Comparison of ENCODE assay signal across 10 cellular contexts in genomic region chr6:31825553-31825952, GRCh38. TPM values are rescaled to one million over a fixed set of nuclear protein-coding genes. Genes with fewer than 3 reads are reported as not detected.
DNase-seq lines count a peak whose midpoint lies in the region; ATAC-seq and TF ChIP-seq lines count a peak whose summit lies in the region.
"Had no signal": no experiment of that assay in that cellular context is flagged by ENCODE, and none has a peak within 500 bp of the region (broad histone marks: within the 10 kb centered on the region; RNA-seq: fewer than 3 reads in every experiment).

No MANE protein-coding gene starts in this region.

- no peaks in the 10 kb centered on the region for H3K9me3 ChIP-seq in HAP-1

- H3K4me1 Mint-ChIP-seq in IgD-negative memory B cell = peaks cover 23 to 31% (median 30%) of the 10 kb centered on the region in 3 donors
- H3K4me1 Mint-ChIP-seq in activated T-helper 2 cell treated with anti-CD3 and anti-CD28 coated beads, Interferon-gamma antibody, Interleukin-2, Interleukin-4, amounts not matched to agents 10 μg/mL and 5 μg/mL and 100 μg/mL, durations not matched to agents 14 hours and 24 hours and 36 hours (ENCODE audit: low read depth) = peaks cover 35% of the 10 kb centered on the region
- H3K4me1 Mint-ChIP-seq in immature natural killer cell = peaks cover 51 to 58% of the 10 kb centered on the region in 2 donors
- peaks cover 56% of the 10 kb centered on the region for H3K4me1 Mint-ChIP-seq in stimulated activated memory B cell treated with anti-CD40 and anti-IgM and Interleukin-4, amounts not matched to agents 10 μg/mL and 1 μg/mL and 100 μg/mL, for 72 hours

- H3K27ac Mint-ChIP-seq in IgD-negative memory B cell (peak overlapping the region in 2 of 3 donors; percentile 81 to 93), immature natural killer cell (peak overlapping the region in 5 of 6 donors; percentile 50 to 97 (median 73))
- peak overlapping the region; percentile 95 for H3K27ac Mint-ChIP-seq in activated T-helper 2 cell treated with anti-CD3 and anti-CD28 coated beads, Interferon-gamma antibody, Interleukin-2, Interleukin-4, amounts not matched to agents 10 μg/mL and 5 μg/mL and 100 μg/mL, durations not matched to agents 14 hours and 24 hours and 36 hours
- peak overlapping the region; percentile 93 for H3K27ac Mint-ChIP-seq in stimulated activated memory B cell treated with anti-CD40 and anti-IgM and Interleukin-4, amounts not matched to agents 10 μg/mL and 1 μg/mL and 100 μg/mL, for 72 hours

- H3K4me3 Mint-ChIP-seq in IgD-negative memory B cell (peak overlapping the region; percentile 92 to 99 (median 96)), immature natural killer cell (peak overlapping the region in 4 of 5 donors; percentile 46 to 94 (median 94))
- peak overlapping the region; percentile 85 for H3K4me3 Mint-ChIP-seq in activated T-helper 2 cell treated with anti-CD3 and anti-CD28 coated beads, Interferon-gamma antibody, Interleukin-2, Interleukin-4, amounts not matched to agents 10 μg/mL and 5 μg/mL and 100 μg/mL, durations not matched to agents 14 hours and 24 hours and 36 hours (ENCODE audit: low read depth)
- peak overlapping the region; percentile 12 for H3K4me3 Mint-ChIP-seq in stimulated activated memory B cell treated with anti-CD40 and anti-IgM and Interleukin-4, amounts not matched to agents 10 μg/mL and 1 μg/mL and 100 μg/mL, for 72 hours

- no peaks in the 10 kb centered on the region for H3K36me3 Mint-ChIP-seq in IgD-negative memory B cell
- H3K36me3 Mint-ChIP-seq in activated T-helper 2 cell treated with anti-CD3 and anti-CD28 coated beads, Interferon-gamma antibody, Interleukin-2, Interleukin-4, amounts not matched to agents 10 μg/mL and 5 μg/mL and 100 μg/mL, durations not matched to agents 14 hours and 24 hours and 36 hours (ENCODE audit: low read depth) = peaks cover 10% of the 10 kb centered on the region
- no peaks in the 10 kb centered on the region for H3K36me3 Mint-ChIP-seq in immature natural killer cell
- no peaks in the 10 kb centered on the region for H3K36me3 Mint-ChIP-seq in stimulated activated memory B cell treated with anti-CD40 and anti-IgM and Interleukin-4, amounts not matched to agents 10 μg/mL and 1 μg/mL and 100 μg/mL, for 72 hours

- no peak for TF ChIP-seq POLR2A in GM18505 (IDR thresholded peaks at IDR 0.05; ENCODE audit: borderline replicate concordance, extremely low read depth, insufficient read depth, insufficient read length)

- intact Hi-C loops in activated T-helper 2 cell treated with anti-CD3 and anti-CD28 coated beads, Interferon-gamma antibody, Interleukin-2, Interleukin-4, amounts not matched to agents 10 μg/mL and 5 μg/mL and 100 μg/mL, durations not matched to agents 14 hours and 24 hours and 36 hours (cut with micrococcal nuclease) = loop anchor here (10.0 kb wide), 1 partner anchor 251 kb away; the partner anchor contains the start of genes LTA and TNF

- no peak overlapping the region for H3K4me3 ChIP-seq in HAP-1

- H3K27me3 ChIP-seq in HAP-1 (ENCODE audit: low read depth) = no peaks in the 10 kb centered on the region

- H3K4me1 ChIP-seq in HAP-1 = peaks cover 43% of the 10 kb centered on the region

- H3K36me3 ChIP-seq in HAP-1 (replicated peaks) = peaks cover 3% of the 10 kb centered on the region

- in situ Hi-C loops in HAP-1 (cut with MboI; ENCODE audit: low sequenced_read_pairs) = no loop called here

- H3K27me3 Mint-ChIP-seq in IgD-negative memory B cell (no peaks in the 10 kb centered on the region), immature natural killer cell (ENCODE audit: low read depth in 3 of 3) (peaks cover 0 to 5% (median 3%) of the 10 kb centered on the region in 3 donors)
- H3K27me3 Mint-ChIP-seq in activated T-helper 2 cell treated with anti-CD3 and anti-CD28 coated beads, Interferon-gamma antibody, Interleukin-2, Interleukin-4, amounts not matched to agents 10 μg/mL and 5 μg/mL and 100 μg/mL, durations not matched to agents 14 hours and 24 hours and 36 hours (ENCODE audit: low read depth) = no peaks in the 10 kb centered on the region
- H3K27me3 Mint-ChIP-seq in stimulated activated memory B cell treated with anti-CD40 and anti-IgM and Interleukin-4, amounts not matched to agents 10 μg/mL and 1 μg/mL and 100 μg/mL, for 72 hours = no peaks in the 10 kb centered on the region

- ATAC-seq in stimulated activated memory B cell treated with anti-CD40 and anti-IgM and Interleukin-4, amounts not matched to agents 10 μg/mL and 1 μg/mL and 100 μg/mL, for 72 hours = no peak
- no peak for ATAC-seq in GM18505 (IDR thresholded peaks at IDR 0.05; ENCODE audit: unreplicated experiment)

- no peak for DNase-seq in activated T-helper 2 cell treated with anti-CD3 and anti-CD28 coated beads, Interferon-gamma antibody, Interleukin-2, Interleukin-4, amounts not matched to agents 10 μg/mL and 5 μg/mL and 100 μg/mL, durations not matched to agents 14 hours and 24 hours and 36 hours (ENCODE audit: low spot score)
- no peak for DNase-seq in immature natural killer cell
- no peak for DNase-seq in HAP-1 (ENCODE audit: low spot score in 2 of 2)
- no peak for DNase-seq in DMS79 (lab: John Stamatoyannopoulos, UW)
- DNase-seq: activated CD4-positive, alpha-beta T cell treated with anti-CD3 and anti-CD28 coated beads, Interleukin-2, amount 50 U/mL, for 48 hours; effector CD4-positive, alpha-beta T cell; GOT3 had no signal

- no peaks in the 10 kb centered on the region for H3K9me3 Mint-ChIP-seq in IgD-negative memory B cell
- H3K9me3 Mint-ChIP-seq in activated T-helper 2 cell treated with anti-CD3 and anti-CD28 coated beads, Interferon-gamma antibody, Interleukin-2, Interleukin-4, amounts not matched to agents 10 μg/mL and 5 μg/mL and 100 μg/mL, durations not matched to agents 14 hours and 24 hours and 36 hours = no peaks in the 10 kb centered on the region
- H3K9me3 Mint-ChIP-seq in immature natural killer cell = no peaks in the 10 kb centered on the region
- no peaks in the 10 kb centered on the region for H3K9me3 Mint-ChIP-seq in stimulated activated memory B cell treated with anti-CD40 and anti-IgM and Interleukin-4, amounts not matched to agents 10 μg/mL and 1 μg/mL and 100 μg/mL, for 72 hours

RNA-seq across cellular contexts. Expression of gene HSPA1B, which starts 2.0 kb away (rescaled TPM):
- 5.7 TPM for polyA plus RNA-seq in IgD-negative memory B cell
- 116 and 120 TPM in 2 replicates for total RNA-seq in activated T-helper 2 cell treated with anti-CD3 and anti-CD28 coated beads, Interferon-gamma antibody, Interleukin-2, Interleukin-4, amounts not matched to agents 10 μg/mL and 5 μg/mL and 100 μg/mL, durations not matched to agents 14 hours and 24 hours and 36 hours
- polyA plus RNA-seq in immature natural killer cell = 1 to 10 TPM; 1.5 to 3.2 (median 1.9) TPM

RNA-seq across cellular contexts. Expression of gene HSPA1A, which starts 10.2 kb away (rescaled TPM):
- polyA plus RNA-seq in IgD-negative memory B cell (49.5 TPM), immature natural killer cell (10 to 100 TPM in 2 of 3 donors, 1 to 10 TPM in 1; 9.7 to 81.3 (median 22.5) TPM)
- 112 and 118 TPM in 2 replicates for total RNA-seq in activated T-helper 2 cell treated with anti-CD3 and anti-CD28 coated beads, Interferon-gamma antibody, Interleukin-2, Interleukin-4, amounts not matched to agents 10 μg/mL and 5 μg/mL and 100 μg/mL, durations not matched to agents 14 hours and 24 hours and 36 hours

RNA-seq across cellular contexts. Expression of gene HSPA1L, which starts 10.5 kb away (rescaled TPM):
- polyA plus RNA-seq in IgD-negative memory B cell (1.2 TPM), immature natural killer cell (1 to 10 TPM in 2 of 3 donors, under 1 TPM in 1; 0.70 to 3.8 (median 2.4) TPM)
- total RNA-seq in activated T-helper 2 cell treated with anti-CD3 and anti-CD28 coated beads, Interferon-gamma antibody, Interleukin-2, Interleukin-4, amounts not matched to agents 10 μg/mL and 5 μg/mL and 100 μg/mL, durations not matched to agents 14 hours and 24 hours and 36 hours = 2.1 and 2.4 TPM in 2 replicates

RNA-seq across cellular contexts. Expression of gene LSM2, which starts 18.8 kb away (rescaled TPM):
- 100 TPM for polyA plus RNA-seq in IgD-negative memory B cell
- 130 TPM in 2 replicates for total RNA-seq in activated T-helper 2 cell treated with anti-CD3 and anti-CD28 coated beads, Interferon-gamma antibody, Interleukin-2, Interleukin-4, amounts not matched to agents 10 μg/mL and 5 μg/mL and 100 μg/mL, durations not matched to agents 14 hours and 24 hours and 36 hours
- polyA plus RNA-seq in immature natural killer cell = 10 to 100 TPM; 77.7 to 97.1 (median 94.6) TPM

RNA-seq across cellular contexts. Expression of gene VARS1, which starts 30.0 kb away (rescaled TPM):
- 83.0 TPM for polyA plus RNA-seq in IgD-negative memory B cell
- 166 and 176 TPM in 2 replicates for total RNA-seq in activated T-helper 2 cell treated with anti-CD3 and anti-CD28 coated beads, Interferon-gamma antibody, Interleukin-2, Interleukin-4, amounts not matched to agents 10 μg/mL and 5 μg/mL and 100 μg/mL, durations not matched to agents 14 hours and 24 hours and 36 hours
- polyA plus RNA-seq in immature natural killer cell = 10 to 100 TPM; 26.5 to 44.6 (median 28.8) TPM

Comparison
In these comparisons a context has a peak if more than half of its experiments do, and no peak if none do; other contexts are left out.
1. H3K4me3 Mint-ChIP-seq: peak in every context shown above with its lines; median percentile 96 in IgD-negative memory B cell; 94 in immature natural killer cell; 85 in activated T-helper 2 cell treated with anti-CD3 and anti-CD28 coated beads, Interferon-gamma antibody, Interleukin-2, Interleukin-4, amounts not matched to agents 10 μg/mL and 5 μg/mL and 100 μg/mL, durations not matched to agents 14 hours and 24 hours and 36 hours; 12 in stimulated activated memory B cell treated with anti-CD40 and anti-IgM and Interleukin-4, amounts not matched to agents 10 μg/mL and 1 μg/mL and 100 μg/mL, for 72 hours.